In the genomic region with DNA sequence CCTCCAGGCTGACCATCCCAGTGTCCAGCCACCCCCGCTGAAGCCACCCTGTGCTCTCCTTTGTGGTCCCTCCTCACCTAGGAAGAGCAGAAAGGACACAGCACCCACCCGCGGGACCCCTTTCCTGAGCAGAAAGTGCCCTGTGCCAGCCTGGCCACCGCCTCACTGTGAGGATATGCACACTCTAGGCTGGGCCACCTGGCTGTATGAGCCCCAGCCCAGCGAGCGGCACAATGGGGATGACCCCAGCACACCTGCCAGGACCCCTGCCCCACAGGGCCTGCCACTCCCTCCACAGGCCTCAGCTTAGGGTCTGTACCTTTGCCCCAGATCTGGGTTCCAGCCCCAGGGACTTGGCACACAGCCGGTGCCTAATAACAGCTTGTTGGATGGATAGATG, we compare ENCODE assay signal across 22 cellular contexts.
"Had no signal": no experiment of that assay in that cellular context is flagged by ENCODE, and none has a peak within 500 bp of the region (broad histone marks: within the 10 kb centered on the region; RNA-seq: fewer than 3 reads in every experiment).

No MANE protein-coding gene starts in this region.

- ATAC-seq: left colon had no signal

- H3K4me3 Mint-ChIP-seq: activated CD4-positive, alpha-beta T cell treated with anti-CD3 and anti-CD28 coated beads, Interleukin-2, amount 10 ng/mL, durations not matched to agents 7 days and 5 days; activated naive CD8-positive, alpha-beta T cell; mesothelial cell of epicardium; nephron progenitor cell had no signal

- H3K36me3 Mint-ChIP-seq: activated naive CD8-positive, alpha-beta T cell; mesothelial cell of epicardium had no signal

- H3K36me3 ChIP-seq: cardiac muscle cell, lower lobe of right lung, stomach, vagina had no signal

- H3K4me3 ChIP-seq: cardiac muscle cell, dorsolateral prefrontal cortex, hepatocyte, lower lobe of right lung, SK-N-MC, stomach, vagina had no signal

- H3K27ac ChIP-seq: cardiac muscle cell, hepatocyte, lower lobe of right lung, SK-N-MC, stomach, vagina had no signal

- H3K27ac Mint-ChIP-seq: activated naive CD8-positive, alpha-beta T cell; mesothelial cell of epicardium; nephron progenitor cell had no signal

- H3K27me3 ChIP-seq: cardiac muscle cell, dorsolateral prefrontal cortex, hepatocyte, stomach, vagina had no signal

- DNase-seq: activated CD4-positive, alpha-beta T cell treated with anti-CD3 and anti-CD28 coated beads, Interleukin-2, amount 10 ng/mL, durations not matched to agents 7 days and 5 days; activated gamma-delta T cell; activated T-cell treated with anti-CD3 and anti-CD28 coated beads for 4 hours; amniotic stem cell; foreskin fibroblast; islet precursor cell; left colon; lower lobe of right lung; nephron progenitor cell; occipital lobe; retina; stimulated activated CD4-positive, alpha-beta T cell treated with anti-CD3 and anti-CD28 coated beads, Interleukin-12 subunit alpha, Interleukin-12 subunit beta, amount 100 ng/mL, for 4 hours; stimulated activated CD4-positive, alpha-beta T cell treated with anti-CD3 and anti-CD28 coated beads, Interleukin-1b, Interleukin-23, amount 100 ng/mL, for 48 hours; stomach; trophoblast cell had no signal

- H3K9me3 Mint-ChIP-seq: activated CD4-positive, alpha-beta T cell treated with anti-CD3 and anti-CD28 coated beads, Interleukin-2, amount 10 ng/mL, durations not matched to agents 7 days and 5 days; mesothelial cell of epicardium had no signal

- H3K27me3 Mint-ChIP-seq: activated CD4-positive, alpha-beta T cell treated with anti-CD3 and anti-CD28 coated beads, Interleukin-2, amount 10 ng/mL, durations not matched to agents 7 days and 5 days; activated naive CD8-positive, alpha-beta T cell had no signal

- H3K9me3 ChIP-seq: lower lobe of right lung, stomach, vagina had no signal

- H3K4me1 ChIP-seq: lower lobe of right lung, vagina had no signal
